In genomic region chr14:90699016-90699415, GRCh38 we compare ENCODE assay signal across 18 cellular contexts.
DNase-seq lines count a peak whose midpoint lies in the region; ATAC-seq and TF ChIP-seq lines count a peak whose summit lies in the region.
"Had no signal": no experiment of that assay in that cellular context is flagged by ENCODE, and none has a peak within 500 bp of the region (broad histone marks: within the 10 kb centered on the region; RNA-seq: fewer than 3 reads in every experiment).

No MANE protein-coding gene starts in this region.

- H3K27ac ChIP-seq in heart right ventricle (peak overlapping the region in 9 of 10 donors; percentile 60 to 88 (median 74)), ascending aorta (peak overlapping the region; percentile 76 to 86), layer of hippocampus (ENCODE audit: low read depth, low read length) (peak overlapping the region; percentile 87), thoracic aorta (peak overlapping the region; percentile 85 to 91)
- H3K27ac ChIP-seq: HL-60 had no signal

- no peak overlapping the region for H3K4me3 ChIP-seq in heart right ventricle
- H3K4me3 ChIP-seq in ascending aorta, result no peak overlapping the region
- H3K4me3 ChIP-seq in thoracic aorta, result no peak overlapping the region
- H3K4me3 ChIP-seq: adrenal gland had no signal

- H3K36me3 ChIP-seq in heart right ventricle, result no peaks in the 10 kb centered on the region
- no peaks in the 10 kb centered on the region for H3K36me3 ChIP-seq in ascending aorta
- H3K36me3 ChIP-seq in thoracic aorta, result no peaks in the 10 kb centered on the region
- H3K36me3 ChIP-seq: adrenal gland had no signal

- no peak for ATAC-seq in heart right ventricle
- ATAC-seq in Right ventricle myocardium superior (ENCODE audit: poor library complexity), result no peak
- no peak for ATAC-seq in thoracic aorta (ENCODE audit: insufficient number of reproducible peaks, low FRiP score, low read depth)
- ATAC-seq: naive thymus-derived CD4-positive, alpha-beta T cell had no signal

- 72 to 76% methylated on average over 7 of the region's 7 CpGs for WGBS in heart right ventricle, 2 donors

- no peak for TF ChIP-seq CTCF in heart right ventricle (IDR thresholded peaks at IDR 0.05)
- no peak for TF ChIP-seq CTCF in ascending aorta (IDR thresholded peaks at IDR 0.05)
- no peak for TF ChIP-seq CTCF in thoracic aorta (IDR thresholded peaks at IDR 0.05)

- no peak for DNase-seq in heart right ventricle
- DNase-seq in Right ventricle myocardium superior, result no peak
- no peak for DNase-seq in ascending aorta (ENCODE audit: low spot score in 2 of 2)
- no peak for DNase-seq in thoracic aorta (ENCODE audit: low spot score)
- DNase-seq in activated T-cell treated with anti-CD3 and anti-CD28 coated beads for 4 hours, result no peak
- no peak for DNase-seq in GDM1 (lab: John Stamatoyannopoulos, UW)
- no peak for DNase-seq in SHP77 treated with DMSO at 0.1 percent for 48 hours (lab: John Stamatoyannopoulos, UW)
- DNase-seq: activated CD4-positive, alpha-beta T cell treated with anti-CD3 and anti-CD28 coated beads, Interleukin-2, amount 50 U/mL, for 48 hours; activated gamma-delta T cell treated with Interleukin-2 at 50 U/mL for 16 hours; CD4-positive, CD25-positive, alpha-beta regulatory T cell; MM.1S; naive thymus-derived CD4-positive, alpha-beta T cell; NCI-H1436 treated with DMSO at 0.1 percent for 48 hours; small intestine; stimulated activated CD4-positive, alpha-beta T cell treated with anti-CD3 and anti-CD28 coated beads, Interleukin-4, amount 100 ng/mL, for 1 hour had no signal

- H3K4me1 ChIP-seq in heart right ventricle (peaks cover 13 to 49% (median 40%) of the 10 kb centered on the region in 9 donors), ascending aorta (peaks cover 12 to 25% of the 10 kb centered on the region in 2 donors), thoracic aorta (ENCODE audit: control insufficient read depth in 1 of 2, low read depth in 2 of 2) (peaks cover 26 to 38% of the 10 kb centered on the region in 2 donors)

- intact Hi-C loops in heart right ventricle (cut with DNase I) (loop anchor here in 8 of 10 donors (2.0 to 10.0 kb wide), 9 partner anchors 58 to 397 kb away; partner anchors contain the start of gene CALM1 (in 2 of the 8)), Right ventricle myocardium superior (cut with DNase I) (no loop called here), ascending aorta (cut with DNase I) (loop anchor here (5.0 to 10.0 kb wide), 4 partner anchors 118 to 317 kb away; partner anchors contain the start of gene TTC7B)

- H3K9me3 ChIP-seq in heart right ventricle, result no peaks in the 10 kb centered on the region
- no peaks in the 10 kb centered on the region for H3K9me3 ChIP-seq in ascending aorta
- H3K9me3 ChIP-seq in thoracic aorta, result no peaks in the 10 kb centered on the region
- H3K9me3 ChIP-seq: adrenal gland had no signal

- H3K27me3 ChIP-seq in heart right ventricle, result no peaks in the 10 kb centered on the region
- H3K27me3 ChIP-seq in ascending aorta, result no peaks in the 10 kb centered on the region
- no peaks in the 10 kb centered on the region for H3K27me3 ChIP-seq in layer of hippocampus (ENCODE audit: control insufficient read depth, insufficient read depth, low read length)
- no peaks in the 10 kb centered on the region for H3K27me3 ChIP-seq in thoracic aorta (replicated peaks; ENCODE audit: insufficient read depth)
- H3K27me3 ChIP-seq: adrenal gland had no signal
